15 cellular contexts compared by ENCODE assay signal in the genomic region with DNA sequence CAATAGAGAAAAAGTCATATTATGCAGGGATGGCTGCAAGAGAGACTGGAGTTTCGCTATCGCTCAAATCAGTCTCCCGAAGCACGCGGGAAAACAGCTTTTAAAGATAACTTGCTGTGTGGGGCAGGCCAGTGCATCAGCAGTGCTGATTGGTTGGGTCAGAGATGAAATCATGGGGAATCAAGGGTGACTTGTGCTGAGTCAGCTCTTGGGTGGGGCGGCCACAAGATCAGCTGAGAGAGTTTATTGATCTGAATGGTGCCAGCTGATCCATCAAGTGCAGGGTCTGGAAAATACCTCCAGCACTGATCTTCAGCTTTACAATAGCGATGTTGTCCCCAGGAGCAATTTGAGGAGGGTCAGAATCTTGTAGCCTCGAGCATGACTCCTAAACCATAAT.
DNase-seq lines count a peak whose midpoint lies in the region; ATAC-seq, FAIRE-seq and TF ChIP-seq lines count a peak whose summit lies in the region.
"Had no signal": no experiment of that assay in that cellular context is flagged by ENCODE, and none has a peak within 500 bp of the region (broad histone marks: within the 10 kb centered on the region; RNA-seq: fewer than 3 reads in every experiment).

No MANE protein-coding gene starts in this region.

- no peak for TF ChIP-seq RAD21 in K562 (CRISPR knock-in tag; conservative IDR thresholded peaks at IDR 0.05 in 1 of 2, IDR thresholded peaks at IDR 0.05 in 1 of 2)

- CTCF ChIA-PET in K562 (lab: Yijun Ruan, JAX; ENCODE audit: low intra/inter-chr PET ratio) = no interaction called here

- H3K36me3 ChIP-seq in K562 (ENCODE audit: control insufficient read depth, insufficient read depth, low read length) = no peaks in the 10 kb centered on the region

- in situ Hi-C loops in K562 (cut with MboI) (no loop called here), KBM-7 (cut with MboI; ENCODE audit: low pct_unique_long_range_greater_than_20kb, low sequenced_read_pairs) (loop anchor here (25.0 kb wide), 1 partner anchor 101 kb away; no protein-coding TSS in a partner anchor)

- no peak overlapping the region for H3K4me3 ChIP-seq in K562

- no peak for FAIRE-seq in K562 (lab: Jason Lieb, UNC)
- FAIRE-seq: GM18507, HTR-8/SVneo had no signal

- POLR2A ChIA-PET in K562 (lab: Yijun Ruan, JAX) = no interaction called here

- 3% methylated on average over 8 of the region's 8 CpGs for WGBS in K562 (ENCODE audit: insufficient coverage, low coverage, missing lambda C conversion rate)

- no peak for ATAC-seq in K562
- ATAC-seq in GM18505 (IDR thresholded peaks at IDR 0.05; ENCODE audit: unreplicated experiment) = no peak
- ATAC-seq: CD8-positive, alpha-beta T cell had no signal

- TF ChIP-seq EP300 in K562 (IDR thresholded peaks at IDR 0.05; ENCODE audit: low read length) = no peak

- no peaks in the 10 kb centered on the region; the same call in 1 of the 2 replicates for H4K20me1 ChIP-seq in K562 (replicated peaks; ENCODE audit: control insufficient read depth, insufficient read depth, low read length)

- BruUV-seq in K562 (replicated peaks; lab: Mats Ljungman, UMichigan) = no TSS peak

- DNase-seq in ELF-1 (ENCODE audit: low read depth, low spot score) = peak; percentile 21
- peak; percentile 6 to 15 (median 14) for DNase-seq in K562 (ENCODE audit: extremely low read depth in 1 of 4, low spot score in 3 of 4)
- DNase-seq in islet precursor cell = peak; percentile 63
- DNase-seq in KBM-7 = no peak
- DNase-seq in inferior parietal cortex (ENCODE audit: extremely low spot score) = no peak
- DNase-seq: CD8-positive, alpha-beta T cell; COR-L47; DND-41; GOT3; HCEC 1CT; HFFc6; KG1 had no signal

- intact Hi-C loops in K562 (cut with micrococcal nuclease) = no loop called here

- H3K27me3 ChIP-seq in K562 (ENCODE audit: control insufficient read depth in 2 of 2, insufficient read depth in 2 of 2, low read length in 2 of 2) = no peaks in the 10 kb centered on the region

- no peak overlapping the region for H3K4me2 ChIP-seq in K562 (ENCODE audit: insufficient read depth, low read length)

- H3K79me2 ChIP-seq in K562 (ENCODE audit: control insufficient read depth, insufficient read depth, low read length) = no peaks in the 10 kb centered on the region

- no peaks in the 10 kb centered on the region for H3K4me1 ChIP-seq in K562 (replicated peaks in 1 of 2; ENCODE audit: control insufficient read depth in 2 of 2, insufficient read depth in 2 of 2, low read length in 2 of 2)

- H3K27ac ChIP-seq in K562 (ENCODE audit: extremely low read depth, low read depth, low read length) = no peak overlapping the region

- no peaks in the 10 kb centered on the region for H3K9me1 ChIP-seq in K562 (ENCODE audit: control insufficient read depth, insufficient read depth, low read length)

- TF ChIP-seq POLR2A in K562 (conservative IDR thresholded peaks at IDR 0.05) (no peak), GM18505 (IDR thresholded peaks at IDR 0.05; ENCODE audit: borderline replicate concordance, extremely low read depth, insufficient read depth, insufficient read length) (no peak)

- no peak for TF ChIP-seq CTCF in K562 (IDR thresholded peaks at IDR 0.05 in 2 of 3, conservative IDR thresholded peaks at IDR 0.05 in 1 of 3; ENCODE audit: insufficient read depth in 2 of 3, low read depth in 1 of 3, low read length in 3 of 3)

- H3K9me3 ChIP-seq in K562 (replicated peaks; ENCODE audit: control insufficient read depth, insufficient read depth, low read depth, low read length) = no peaks in the 10 kb centered on the region

- H3K9ac ChIP-seq in K562 (ENCODE audit: insufficient read depth in 1 of 2, low read depth in 2 of 2, low read length in 2 of 2) = no peak overlapping the region

- no peak overlapping the region for H2AFZ ChIP-seq in K562 (ENCODE audit: low read depth, low read length)

TF ChIP-seq in K562, 482 proteins besides CTCF, POLR2A, EP300 and RAD21:
- peak; percentile 90 for TF ChIP-seq MAFG (tag; conservative IDR thresholded peaks at IDR 0.05)
- TF ChIP-seq, protein P1, sequence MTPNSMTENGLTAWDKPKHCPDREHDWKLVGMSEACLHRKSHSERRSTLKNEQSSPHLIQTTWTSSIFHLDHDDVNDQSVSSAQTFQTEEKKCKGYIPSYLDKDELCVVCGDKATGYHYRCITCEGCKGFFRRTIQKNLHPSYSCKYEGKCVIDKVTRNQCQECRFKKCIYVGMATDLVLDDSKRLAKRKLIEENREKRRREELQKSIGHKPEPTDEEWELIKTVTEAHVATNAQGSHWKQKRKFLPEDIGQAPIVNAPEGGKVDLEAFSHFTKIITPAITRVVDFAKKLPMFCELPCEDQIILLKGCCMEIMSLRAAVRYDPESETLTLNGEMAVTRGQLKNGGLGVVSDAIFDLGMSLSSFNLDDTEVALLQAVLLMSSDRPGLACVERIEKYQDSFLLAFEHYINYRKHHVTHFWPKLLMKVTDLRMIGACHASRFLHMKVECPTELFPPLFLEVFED (CRISPR knock-in tag; conservative IDR thresholded peaks at IDR 0.05) = no peak
- TF ChIP-seq, protein P2, sequence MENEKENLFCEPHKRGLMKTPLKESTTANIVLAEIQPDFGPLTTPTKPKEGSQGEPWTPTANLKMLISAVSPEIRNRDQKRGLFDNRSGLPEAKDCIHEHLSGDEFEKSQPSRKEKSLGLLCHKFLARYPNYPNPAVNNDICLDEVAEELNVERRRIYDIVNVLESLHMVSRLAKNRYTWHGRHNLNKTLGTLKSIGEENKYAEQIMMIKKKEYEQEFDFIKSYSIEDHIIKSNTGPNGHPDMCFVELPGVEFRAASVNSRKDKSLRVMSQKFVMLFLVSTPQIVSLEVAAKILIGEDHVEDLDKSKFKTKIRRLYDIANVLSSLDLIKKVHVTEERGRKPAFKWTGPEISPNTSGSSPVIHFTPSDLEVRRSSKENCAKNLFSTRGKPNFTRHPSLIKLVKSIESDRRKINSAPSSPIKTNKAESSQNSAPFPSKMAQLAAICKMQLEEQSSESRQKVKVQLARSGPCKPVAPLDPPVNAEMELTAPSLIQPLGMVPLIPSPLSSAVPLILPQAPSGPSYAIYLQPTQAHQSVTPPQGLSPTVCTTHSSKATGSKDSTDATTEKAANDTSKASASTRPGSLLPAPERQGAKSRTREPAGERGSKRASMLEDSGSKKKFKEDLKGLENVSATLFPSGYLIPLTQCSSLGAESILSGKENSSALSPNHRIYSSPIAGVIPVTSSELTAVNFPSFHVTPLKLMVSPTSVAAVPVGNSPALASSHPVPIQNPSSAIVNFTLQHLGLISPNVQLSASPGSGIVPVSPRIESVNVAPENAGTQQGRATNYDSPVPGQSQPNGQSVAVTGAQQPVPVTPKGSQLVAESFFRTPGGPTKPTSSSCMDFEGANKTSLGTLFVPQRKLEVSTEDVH (IDR thresholded peaks at IDR 0.05; ENCODE audit: low read depth, partially characterized antibody) = no peak
- TF ChIP-seq MAFF (IDR thresholded peaks at IDR 0.05; ENCODE audit: low read length) = peak; percentile 88
- TF ChIP-seq, protein P3, sequence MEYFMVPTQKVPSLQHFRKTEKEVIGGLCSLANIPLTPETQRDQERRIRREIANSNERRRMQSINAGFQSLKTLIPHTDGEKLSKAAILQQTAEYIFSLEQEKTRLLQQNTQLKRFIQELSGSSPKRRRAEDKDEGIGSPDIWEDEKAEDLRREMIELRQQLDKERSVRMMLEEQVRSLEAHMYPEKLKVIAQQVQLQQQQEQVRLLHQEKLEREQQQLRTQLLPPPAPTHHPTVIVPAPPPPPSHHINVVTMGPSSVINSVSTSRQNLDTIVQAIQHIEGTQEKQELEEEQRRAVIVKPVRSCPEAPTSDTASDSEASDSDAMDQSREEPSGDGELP (CRISPR knock-in tag; IDR thresholded peaks at IDR 0.05; ENCODE audit: borderline replicate concordance) = peak; percentile 50; the same call in 1 of the 2 replicates
- TF ChIP-seq FOSL1 (tag; conservative IDR thresholded peaks at IDR 0.05) = peak; percentile 43
- peak; percentile 90 for TF ChIP-seq ZNF316 (IDR thresholded peaks at IDR 0.05)
- no peak for TF ChIP-seq GATAD2B (IDR thresholded peaks at IDR 0.05; ENCODE audit: borderline replicate concordance)
- peak; percentile 81; the same call in 1 of the 2 replicates for TF ChIP-seq MAFK (IDR thresholded peaks at IDR 0.05; ENCODE audit: low read length)
- no peak for TF ChIP-seq HDAC6 (IDR thresholded peaks at IDR 0.05; ENCODE audit: low read depth, low read length)
- peak; percentile 88 for TF ChIP-seq C11orf30 (IDR thresholded peaks at IDR 0.05; ENCODE audit: low read depth)
- no peak for TF ChIP-seq MTA2 (IDR thresholded peaks at IDR 0.05; ENCODE audit: low read depth)
- TF ChIP-seq NFE2 (IDR thresholded peaks at IDR 0.05; ENCODE audit: low read depth) = peak; percentile 28; the same call in 1 of the 2 replicates

Comparison
In these comparisons a context has a peak if more than half of its experiments do, and no peak if none do; other contexts are left out.
1. DNase-seq: peak in ELF-1 (single experiment), K562 (4 of 4) and islet precursor cell (single experiment); none in KBM-7 (single experiment) and inferior parietal cortex (single experiment).